2 cellular contexts compared by ENCODE assay signal in genomic region chr2:167548396-167548795, GRCh38.
TF ChIP-seq lines count a peak whose summit lies in the region.

No MANE protein-coding gene starts in this region.

TF ChIP-seq in WTC11, 78 proteins besides CTCF, POLR2A, EP300 and RAD21 (continued from another document):
- TF ChIP-seq ERG (CRISPR knock-in tag; IDR thresholded peaks at IDR 0.05) (no peak), GTF2I (CRISPR knock-in tag; conservative IDR thresholded peaks at IDR 0.05) (0 out of 2 replicates have a peak, but pooled peaks have one; percentile 50), OVOL2 (CRISPR knock-in tag; IDR thresholded peaks at IDR 0.05; ENCODE audit: borderline replicate concordance) (no peak)

TF ChIP-seq in H1, 55 proteins besides CTCF, POLR2A, EP300 and RAD21 (continued from another document):
- peak; percentile 42; the same call in 1 of the 2 replicates for TF ChIP-seq KDM1A (IDR thresholded peaks at IDR 0.05; ENCODE audit: borderline replicate concordance, low read length)
- 0 out of 2 replicates have a peak, but pooled peaks have one; percentile 58 for TF ChIP-seq YY1 (IDR thresholded peaks at IDR 0.05; ENCODE audit: low read depth, low read length)
